ENCODE assay signal across 14 cellular contexts in the genomic region with DNA sequence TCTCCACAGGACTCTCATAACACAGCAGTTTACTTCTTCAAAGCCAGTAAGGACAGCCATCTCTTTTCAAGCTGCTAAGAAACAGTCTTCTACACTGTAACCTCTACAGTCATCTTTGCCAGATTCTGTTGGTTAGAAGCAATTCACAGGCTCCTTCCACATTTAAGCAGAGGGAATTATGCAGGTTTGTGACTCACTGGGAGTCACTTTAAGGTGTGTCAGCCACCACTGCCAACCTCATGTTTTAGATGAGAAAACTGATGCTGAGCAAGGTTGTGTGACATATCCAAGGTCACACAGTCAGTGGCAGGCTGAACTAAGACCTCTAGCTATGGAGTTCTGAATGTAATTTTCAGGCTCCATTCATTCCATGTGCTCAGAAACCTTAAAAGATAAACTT.
DNase-seq lines count a peak whose midpoint lies in the region; ATAC-seq and TF ChIP-seq lines count a peak whose summit lies in the region.
"Had no signal": no experiment of that assay in that cellular context is flagged by ENCODE, and none has a peak within 500 bp of the region (broad histone marks: within the 10 kb centered on the region; RNA-seq: fewer than 3 reads in every experiment).

No MANE protein-coding gene starts in this region.

- H3K4me1 Mint-ChIP-seq in activated naive CD8-positive, alpha-beta T cell treated with anti-CD3 and anti-CD28 coated beads, Interleukin-2, amount 50 U/mL, for 24 hours = no peaks in the 10 kb centered on the region
- H3K4me1 Mint-ChIP-seq in activated naive CD8-positive, alpha-beta T cell treated with anti-CD3 and anti-CD28 coated beads for 36 hours = no peaks in the 10 kb centered on the region
- H3K4me1 Mint-ChIP-seq in stimulated activated effector memory CD8-positive, alpha-beta T cell treated with anti-CD3 and anti-CD28 coated beads, Interleukin-12 subunit alpha, Interleukin-12 subunit beta, amount 100 ng/mL, for 72 hours = no peaks in the 10 kb centered on the region
- H3K4me1 Mint-ChIP-seq: B cell, H9 had no signal

- H3K27ac ChIP-seq in PC-3 (ENCODE audit: low read length) = no peak overlapping the region

- H3K4me2 ChIP-seq in PC-3 (ENCODE audit: low read length) = no peak overlapping the region

- H3K9me3 Mint-ChIP-seq in activated naive CD8-positive, alpha-beta T cell treated with anti-CD3 and anti-CD28 coated beads, Interleukin-2, amount 50 U/mL, for 24 hours = no peaks in the 10 kb centered on the region
- no peaks in the 10 kb centered on the region for H3K9me3 Mint-ChIP-seq in activated naive CD8-positive, alpha-beta T cell treated with anti-CD3 and anti-CD28 coated beads for 36 hours
- H3K9me3 Mint-ChIP-seq in stimulated activated effector memory CD8-positive, alpha-beta T cell treated with anti-CD3 and anti-CD28 coated beads, Interleukin-12 subunit alpha, Interleukin-12 subunit beta, amount 100 ng/mL, for 72 hours = no peaks in the 10 kb centered on the region
- H3K9me3 Mint-ChIP-seq: CD4-positive, alpha-beta T cell had no signal

- no peaks in the 10 kb centered on the region for H3K79me2 ChIP-seq in PC-3 (ENCODE audit: low read length)

- H3K9me3 ChIP-seq in PC-3 (ENCODE audit: low read length) = no peaks in the 10 kb centered on the region

- no peaks in the 10 kb centered on the region for H3K27me3 Mint-ChIP-seq in activated naive CD8-positive, alpha-beta T cell treated with anti-CD3 and anti-CD28 coated beads, Interleukin-2, amount 50 U/mL, for 24 hours
- H3K27me3 Mint-ChIP-seq in activated naive CD8-positive, alpha-beta T cell treated with anti-CD3 and anti-CD28 coated beads for 36 hours = peaks cover 4% of the 10 kb centered on the region

- H3K27me3 ChIP-seq in PC-3 (ENCODE audit: low read length) = peaks cover 16% of the 10 kb centered on the region

- no peaks in the 10 kb centered on the region for H3K4me1 ChIP-seq in PC-3 (ENCODE audit: insufficient read depth, low read length)

- H3K27ac Mint-ChIP-seq in activated naive CD8-positive, alpha-beta T cell treated with anti-CD3 and anti-CD28 coated beads, Interleukin-2, amount 50 U/mL, for 24 hours = no peak overlapping the region
- H3K27ac Mint-ChIP-seq in activated naive CD8-positive, alpha-beta T cell treated with anti-CD3 and anti-CD28 coated beads for 36 hours = no peak overlapping the region
- no peak overlapping the region for H3K27ac Mint-ChIP-seq in stimulated activated effector memory CD8-positive, alpha-beta T cell treated with anti-CD3 and anti-CD28 coated beads, Interleukin-12 subunit alpha, Interleukin-12 subunit beta, amount 100 ng/mL, for 72 hours
- H3K27ac Mint-ChIP-seq: B cell; CD4-positive, alpha-beta T cell; H9 had no signal

- H2AFZ ChIP-seq in PC-3 (ENCODE audit: low read length) = no peak overlapping the region

- no peak for DNase-seq in activated naive CD8-positive, alpha-beta T cell treated with anti-CD3 and anti-CD28 coated beads, Interleukin-2, amount 50 U/mL, for 24 hours
- no peak for DNase-seq in activated naive CD8-positive, alpha-beta T cell treated with anti-CD3 and anti-CD28 coated beads for 36 hours
- DNase-seq in PC-3 = peak; percentile 8
- DNase-seq in epithelial cell of esophagus (ENCODE audit: low read depth) = peak; percentile 11
- DNase-seq in stimulated activated effector memory CD8-positive, alpha-beta T cell treated with anti-CD3 and anti-CD28 coated beads, Interleukin-12 subunit alpha, Interleukin-12 subunit beta, amount 100 ng/mL, for 72 hours (ENCODE audit: low spot score in 2 of 2) = no peak
- DNase-seq in hypothalamus (lab: John Stamatoyannopoulos, UW) = no peak
- DNase-seq: C1 segment of cervical spinal cord; Calu3; CD4-positive, alpha-beta T cell; DMS 273 treated with DMSO at 0.1 percent for 48 hours; GOT3; H9 had no signal

- ATAC-seq in activated naive CD8-positive, alpha-beta T cell treated with anti-CD3 and anti-CD28 coated beads, Interleukin-2, amount 50 U/mL, for 24 hours = peak; percentile 33
- ATAC-seq in PC-3 (no peak), HG03378 (IDR thresholded peaks at IDR 0.05; ENCODE audit: unreplicated experiment) (no peak)
- ATAC-seq in stimulated activated effector memory CD8-positive, alpha-beta T cell treated with anti-CD3 and anti-CD28 coated beads, Interleukin-12 subunit alpha, Interleukin-12 subunit beta, amount 100 ng/mL, for 72 hours = peak; percentile 54

- no peaks in the 10 kb centered on the region for H3F3A ChIP-seq in PC-3 (ENCODE audit: low read length, unreplicated experiment)

- H4K20me1 ChIP-seq in PC-3 (ENCODE audit: low read length) = no peaks in the 10 kb centered on the region

- TF ChIP-seq CTCF in PC-3 (conservative IDR thresholded peaks at IDR 0.05; ENCODE audit: low read depth, low read length) (no peak), epithelial cell of esophagus (IDR thresholded peaks at IDR 0.05; ENCODE audit: insufficient read depth, low read depth, low read length, missing control alignments) (no peak)

- no peaks in the 10 kb centered on the region for H3K9me2 ChIP-seq in PC-3 (replicated peaks; ENCODE audit: low read length)

- H3K4me3 ChIP-seq in PC-3 (ENCODE audit: low read length) (no peak overlapping the region), epithelial cell of esophagus (ENCODE audit: low read length) (no peak overlapping the region)

- no peaks in the 10 kb centered on the region for H3K36me3 ChIP-seq in PC-3 (ENCODE audit: low read depth, low read length)

- H3K9ac ChIP-seq in PC-3 (ENCODE audit: low read length) = no peak overlapping the region

- H3K36me3 Mint-ChIP-seq in activated naive CD8-positive, alpha-beta T cell treated with anti-CD3 and anti-CD28 coated beads, Interleukin-2, amount 50 U/mL, for 24 hours (ENCODE audit: low read depth) = no peaks in the 10 kb centered on the region
- H3K36me3 Mint-ChIP-seq in activated naive CD8-positive, alpha-beta T cell treated with anti-CD3 and anti-CD28 coated beads for 36 hours = no peaks in the 10 kb centered on the region
- H3K36me3 Mint-ChIP-seq in stimulated activated effector memory CD8-positive, alpha-beta T cell treated with anti-CD3 and anti-CD28 coated beads, Interleukin-12 subunit alpha, Interleukin-12 subunit beta, amount 100 ng/mL, for 72 hours = no peaks in the 10 kb centered on the region

- POLR2A ChIA-PET in PC-3 (lab: Charles Lee; ENCODE audit: unreplicated experiment) = no interaction called here

- H3K4me3 Mint-ChIP-seq in activated naive CD8-positive, alpha-beta T cell treated with anti-CD3 and anti-CD28 coated beads, Interleukin-2, amount 50 U/mL, for 24 hours = no peak overlapping the region
- H3K4me3 Mint-ChIP-seq in activated naive CD8-positive, alpha-beta T cell treated with anti-CD3 and anti-CD28 coated beads for 36 hours = no peak overlapping the region
- no peak overlapping the region for H3K4me3 Mint-ChIP-seq in stimulated activated effector memory CD8-positive, alpha-beta T cell treated with anti-CD3 and anti-CD28 coated beads, Interleukin-12 subunit alpha, Interleukin-12 subunit beta, amount 100 ng/mL, for 72 hours
- H3K4me3 Mint-ChIP-seq: B cell; CD4-positive, alpha-beta T cell; H9 had no signal

- CTCF ChIA-PET in PC-3 (lab: Charles Lee) = no interaction called here

- intact Hi-C loops in PC-3 (cut with micrococcal nuclease) = no loop called here

- BruUV-seq in PC-3 (replicated peaks; lab: Mats Ljungman, UMichigan) = no TSS peak

Comparison
In these comparisons a context has a peak if more than half of its experiments do, and no peak if none do; other contexts are left out.
1. ATAC-seq: peak in activated naive CD8-positive, alpha-beta T cell treated with anti-CD3 and anti-CD28 coated beads, Interleukin-2, amount 50 U/mL, for 24 hours (single experiment) and stimulated activated effector memory CD8-positive, alpha-beta T cell treated with anti-CD3 and anti-CD28 coated beads, Interleukin-12 subunit alpha, Interleukin-12 subunit beta, amount 100 ng/mL, for 72 hours (single experiment); none in PC-3 (single experiment) and HG03378 (single experiment).
2. DNase-seq: peak in PC-3 (single experiment) and epithelial cell of esophagus (single experiment); none in activated naive CD8-positive, alpha-beta T cell treated with anti-CD3 and anti-CD28 coated beads, Interleukin-2, amount 50 U/mL, for 24 hours (single experiment), activated naive CD8-positive, alpha-beta T cell treated with anti-CD3 and anti-CD28 coated beads for 36 hours (single experiment), stimulated activated effector memory CD8-positive, alpha-beta T cell treated with anti-CD3 and anti-CD28 coated beads, Interleukin-12 subunit alpha, Interleukin-12 subunit beta, amount 100 ng/mL, for 72 hours (0 of 2) and hypothalamus (0 of 51).